Comparison of ENCODE assay signal across 1 cellular context in genomic region chr1:154145986-154146385, GRCh38.
TF ChIP-seq lines count a peak whose summit lies in the region.

No MANE protein-coding gene starts in this region.

TF ChIP-seq in GM12878, 131 proteins besides CTCF, POLR2A, EP300 and RAD21 (continued from another document):
- TF ChIP-seq NKRF (conservative IDR thresholded peaks at IDR 0.05): no peak
- TF ChIP-seq RUNX3 (IDR thresholded peaks at IDR 0.05; ENCODE audit: low read length): no peak
- TF ChIP-seq MEF2B (IDR thresholded peaks at IDR 0.05; ENCODE audit: partially characterized antibody, poor library complexity, severe bottlenecking): no peak
- no peak for TF ChIP-seq CREM (IDR thresholded peaks at IDR 0.05; ENCODE audit: low read depth)
- TF ChIP-seq YBX1 (IDR thresholded peaks at IDR 0.05): no peak
- TF ChIP-seq NR2F1 (conservative IDR thresholded peaks at IDR 0.05): no peak
- no peak for TF ChIP-seq BMI1 (IDR thresholded peaks at IDR 0.05; ENCODE audit: borderline replicate concordance)
- no peak for TF ChIP-seq REST (IDR thresholded peaks at IDR 0.05; ENCODE audit: low read depth, low read length)
- TF ChIP-seq RBBP5 (conservative IDR thresholded peaks at IDR 0.05): no peak
- no peak for TF ChIP-seq NRF1 (conservative IDR thresholded peaks at IDR 0.05; ENCODE audit: low read depth, low read length)
- no peak for TF ChIP-seq SMARCA5 (IDR thresholded peaks at IDR 0.05)
- TF ChIP-seq CHD2 (IDR thresholded peaks at IDR 0.05; ENCODE audit: borderline replicate concordance, low read depth, low read length): no peak
- TF ChIP-seq SUPT20H (IDR thresholded peaks at IDR 0.05; ENCODE audit: borderline replicate concordance, control insufficient read depth, low read depth, low read length): no peak
- no peak for TF ChIP-seq SP1 (IDR thresholded peaks at IDR 0.05; ENCODE audit: low read depth, low read length)
- TF ChIP-seq PKNOX1 (IDR thresholded peaks at IDR 0.05): no peak
- TF ChIP-seq KLF5 (IDR thresholded peaks at IDR 0.05; ENCODE audit: partially characterized antibody): no peak
- TF ChIP-seq HDGF (IDR thresholded peaks at IDR 0.05): no peak
- no peak for TF ChIP-seq NFIC (IDR thresholded peaks at IDR 0.05; ENCODE audit: low read depth, low read length)
